Comparison of ENCODE assay signal across 1 cellular context in genomic region chr11:65562020-65562419, GRCh38.
TF ChIP-seq lines count a peak whose summit lies in the region.

No MANE protein-coding gene starts in this region.

TF ChIP-seq in A549, 52 proteins besides CTCF, POLR2A, EP300 and RAD21 (continued from another document):
- TF ChIP-seq, protein P1, sequence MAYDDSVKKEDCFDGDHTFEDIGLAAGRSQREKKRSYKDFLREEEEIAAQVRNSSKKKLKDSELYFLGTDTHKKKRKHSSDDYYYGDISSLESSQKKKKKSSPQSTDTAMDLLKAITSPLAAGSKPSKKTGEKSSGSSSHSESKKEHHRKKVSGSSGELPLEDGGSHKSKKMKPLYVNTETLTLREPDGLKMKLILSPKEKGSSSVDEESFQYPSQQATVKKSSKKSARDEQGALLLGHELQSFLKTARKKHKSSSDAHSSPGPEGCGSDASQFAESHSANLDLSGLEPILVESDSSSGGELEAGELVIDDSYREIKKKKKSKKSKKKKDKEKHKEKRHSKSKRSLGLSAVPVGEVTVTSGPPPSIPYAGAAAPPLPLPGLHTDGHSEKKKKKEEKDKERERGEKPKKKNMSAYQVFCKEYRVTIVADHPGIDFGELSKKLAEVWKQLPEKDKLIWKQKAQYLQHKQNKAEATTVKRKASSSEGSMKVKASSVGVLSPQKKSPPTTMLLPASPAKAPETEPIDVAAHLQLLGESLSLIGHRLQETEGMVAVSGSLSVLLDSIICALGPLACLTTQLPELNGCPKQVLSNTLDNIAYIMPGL (CRISPR knock-in tag; IDR thresholded peaks at IDR 0.05; ENCODE audit: borderline replicate concordance): no peak
- TF ChIP-seq NFE2L2 (conservative IDR thresholded peaks at IDR 0.05; ENCODE audit: low read length) (no peak), KDM1A (IDR thresholded peaks at IDR 0.05; ENCODE audit: low read depth) (no peak), HES2 (IDR thresholded peaks at IDR 0.05) (no peak), HOXB5 (CRISPR knock-in tag; IDR thresholded peaks at IDR 0.05) (no peak), ZFP36 (IDR thresholded peaks at IDR 0.05; ENCODE audit: borderline replicate concordance, partially characterized antibody) (no peak), FOSL2 (IDR thresholded peaks at IDR 0.05) (no peak), FOSL2 (CRISPR knock-in tag; IDR thresholded peaks at IDR 0.05) (no peak)
- TF ChIP-seq, protein P2, sequence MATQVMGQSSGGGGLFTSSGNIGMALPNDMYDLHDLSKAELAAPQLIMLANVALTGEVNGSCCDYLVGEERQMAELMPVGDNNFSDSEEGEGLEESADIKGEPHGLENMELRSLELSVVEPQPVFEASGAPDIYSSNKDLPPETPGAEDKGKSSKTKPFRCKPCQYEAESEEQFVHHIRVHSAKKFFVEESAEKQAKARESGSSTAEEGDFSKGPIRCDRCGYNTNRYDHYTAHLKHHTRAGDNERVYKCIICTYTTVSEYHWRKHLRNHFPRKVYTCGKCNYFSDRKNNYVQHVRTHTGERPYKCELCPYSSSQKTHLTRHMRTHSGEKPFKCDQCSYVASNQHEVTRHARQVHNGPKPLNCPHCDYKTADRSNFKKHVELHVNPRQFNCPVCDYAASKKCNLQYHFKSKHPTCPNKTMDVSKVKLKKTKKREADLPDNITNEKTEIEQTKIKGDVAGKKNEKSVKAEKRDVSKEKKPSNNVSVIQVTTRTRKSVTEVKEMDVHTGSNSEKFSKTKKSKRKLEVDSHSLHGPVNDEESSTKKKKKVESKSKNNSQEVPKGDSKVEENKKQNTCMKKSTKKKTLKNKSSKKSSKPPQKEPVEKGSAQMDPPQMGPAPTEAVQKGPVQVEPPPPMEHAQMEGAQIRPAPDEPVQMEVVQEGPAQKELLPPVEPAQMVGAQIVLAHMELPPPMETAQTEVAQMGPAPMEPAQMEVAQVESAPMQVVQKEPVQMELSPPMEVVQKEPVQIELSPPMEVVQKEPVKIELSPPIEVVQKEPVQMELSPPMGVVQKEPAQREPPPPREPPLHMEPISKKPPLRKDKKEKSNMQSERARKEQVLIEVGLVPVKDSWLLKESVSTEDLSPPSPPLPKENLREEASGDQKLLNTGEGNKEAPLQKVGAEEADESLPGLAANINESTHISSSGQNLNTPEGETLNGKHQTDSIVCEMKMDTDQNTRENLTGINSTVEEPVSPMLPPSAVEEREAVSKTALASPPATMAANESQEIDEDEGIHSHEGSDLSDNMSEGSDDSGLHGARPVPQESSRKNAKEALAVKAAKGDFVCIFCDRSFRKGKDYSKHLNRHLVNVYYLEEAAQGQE (IDR thresholded peaks at IDR 0.05): no peak
- TF ChIP-seq, protein P3, sequence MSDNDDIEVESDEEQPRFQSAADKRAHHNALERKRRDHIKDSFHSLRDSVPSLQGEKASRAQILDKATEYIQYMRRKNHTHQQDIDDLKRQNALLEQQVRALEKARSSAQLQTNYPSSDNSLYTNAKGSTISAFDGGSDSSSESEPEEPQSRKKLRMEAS (IDR thresholded peaks at IDR 0.05): no peak
